8 cellular contexts compared by ENCODE assay signal in the genomic region with DNA sequence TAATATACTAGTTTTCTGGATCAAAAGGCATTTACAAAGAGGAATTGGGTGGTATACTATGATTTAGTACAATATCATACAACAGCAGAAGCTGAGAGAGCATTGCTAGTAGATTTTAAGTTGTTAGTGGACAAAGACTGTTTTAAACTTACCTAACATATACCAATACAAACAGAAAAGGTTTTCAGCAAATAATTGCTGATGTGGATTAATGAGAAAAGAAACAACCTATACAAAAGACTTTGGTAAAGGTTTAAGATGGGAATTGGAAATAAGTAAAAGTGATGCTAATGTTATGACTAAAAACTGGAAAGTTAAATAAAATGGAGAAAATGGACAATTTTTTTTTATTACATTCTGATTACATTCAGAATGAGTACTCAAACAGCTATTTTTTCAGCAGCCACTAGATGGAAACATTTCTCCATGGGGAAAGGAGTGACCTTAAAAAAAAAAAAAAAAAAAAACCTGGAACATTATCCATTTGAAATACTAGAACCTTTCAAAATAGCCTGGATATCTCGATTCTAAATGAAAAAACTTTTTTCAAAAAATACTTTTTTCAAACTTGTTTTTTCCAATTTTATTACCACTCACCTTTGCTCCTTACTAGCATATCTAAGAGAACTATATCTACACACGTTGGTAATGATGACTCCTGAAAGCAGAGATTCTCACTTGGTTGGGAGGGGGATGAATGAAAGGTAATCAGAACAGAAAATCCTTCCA. TPM values are rescaled to one million over a fixed set of nuclear protein-coding genes. Genes with fewer than 3 reads are reported as not detected.
DNase-seq lines count a peak whose midpoint lies in the region; ATAC-seq, FAIRE-seq and TF ChIP-seq lines count a peak whose summit lies in the region.

No MANE protein-coding gene starts in this region.

- peak; percentile 36 for DNase-seq in M059J (ENCODE audit: low read depth)
- DNase-seq in inferior parietal cortex (ENCODE audit: extremely low spot score): peak; percentile 62
- no peak for DNase-seq in HuH-7.5 (ENCODE audit: low spot score)

- FAIRE-seq in G401.6 (lab: Jason Lieb, UNC): peak; percentile 98

- ATAC-seq in HG02981 (IDR thresholded peaks at IDR 0.05; ENCODE audit: unreplicated experiment) (no peak), HG03342 (IDR thresholded peaks at IDR 0.05; ENCODE audit: unreplicated experiment) (no peak), HG02678 (IDR thresholded peaks at IDR 0.05; ENCODE audit: unreplicated experiment) (no peak)

- peak; percentile 88 for TF ChIP-seq CTCF in VCaP (conservative IDR thresholded peaks at IDR 0.05)

- H3K27ac ChIP-seq in VCaP: peak overlapping the region; percentile 20; the same call in 1 of the 2 replicates

RNA-seq across cellular contexts. Expression of a gene that starts 55.4 kb away (rescaled TPM):
- 53.6 and 80.8 TPM in 2 replicates for total RNA-seq in M059J (2014; rRNA removed; shearing (Covaris generic))
